In the genomic region with DNA sequence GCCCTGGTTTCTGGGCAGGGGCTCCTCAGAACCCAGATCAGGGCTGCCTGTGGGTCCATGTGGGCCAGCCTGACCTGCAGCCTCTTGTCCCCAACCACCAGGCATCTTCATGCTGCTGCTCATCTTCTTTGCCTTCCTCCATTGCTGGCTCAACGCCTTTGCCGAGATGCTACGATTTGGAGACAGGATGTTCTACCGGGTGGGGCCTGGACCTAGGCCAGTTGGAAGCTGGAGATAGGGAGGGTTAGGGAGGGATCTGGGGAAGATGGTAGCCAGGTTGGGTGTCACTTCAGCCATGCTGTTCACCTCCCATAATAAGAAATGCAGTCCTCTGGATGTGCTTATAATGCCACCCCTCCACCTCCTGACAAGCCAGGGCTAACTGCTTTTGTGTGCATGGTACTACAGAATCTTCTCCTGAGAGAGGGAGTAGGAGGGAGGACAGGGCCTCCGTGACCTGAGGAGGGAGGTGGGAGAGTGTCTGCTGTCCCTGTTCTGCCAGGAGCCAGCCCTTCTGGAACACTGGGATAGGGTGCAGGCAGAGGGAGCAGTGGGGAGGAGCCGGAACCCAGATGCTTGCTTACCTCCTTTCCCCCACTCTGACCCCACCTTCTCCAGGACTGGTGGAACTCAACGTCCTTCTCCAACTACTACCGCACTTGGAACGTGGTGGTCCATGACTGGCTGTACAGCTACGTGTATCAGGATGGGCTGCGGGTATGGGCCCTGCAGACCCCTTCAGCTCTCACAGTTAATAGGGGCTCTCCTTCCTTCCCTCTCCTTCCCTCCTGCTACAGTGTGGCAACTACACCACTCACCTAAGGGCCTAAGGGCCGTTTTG, we compare ENCODE assay signal across 16 cellular contexts. TPM values are rescaled to one million over a fixed set of nuclear protein-coding genes. Genes with fewer than 3 reads are reported as not detected.
A peak's percentile ranks its signal among the peaks of the same experiment; 100 is the strongest.
DNase-seq lines count a peak whose midpoint lies in the region; FAIRE-seq and TF ChIP-seq lines count a peak whose summit lies in the region.
"Had no signal": no experiment of that assay in that cellular context is flagged by ENCODE, and none has a peak within 500 bp of the region (broad histone marks: within the 10 kb centered on the region; RNA-seq: fewer than 3 reads in every experiment).

No MANE protein-coding gene starts in this region.

- H3K4me3 ChIP-seq in astrocyte (ENCODE audit: insufficient read depth, low read depth, low read length): no peak overlapping the region
- H3K4me3 ChIP-seq in neuronal stem cell (ENCODE audit: low read length in 2 of 2): no peak overlapping the region

- peak overlapping the region; percentile 37 for H3K27ac Mint-ChIP-seq in astrocyte (ENCODE audit: unreplicated experiment)
- H3K27ac Mint-ChIP-seq: CD4-positive, alpha-beta memory T cell had no signal

- peaks cover 13% of the 10 kb centered on the region for H3K4me1 ChIP-seq in astrocyte (ENCODE audit: insufficient read depth, low read length)
- peaks cover 0 to 3% of the 10 kb centered on the region in 2 donors for H3K4me1 ChIP-seq in neuronal stem cell (ENCODE audit: control insufficient read depth in 2 of 2, insufficient read depth in 1 of 2, low read depth in 1 of 2, low read length in 2 of 2)
- H3K4me1 ChIP-seq: BE2C had no signal

- FAIRE-seq in astrocyte (lab: Jason Lieb, UNC): no peak
- FAIRE-seq: D721Med, G401.6, RCC 7860 had no signal

- H3K4me2 ChIP-seq in astrocyte (ENCODE audit: low read length): no peak overlapping the region
- no peak overlapping the region for H3K4me2 ChIP-seq in neuronal stem cell (ENCODE audit: insufficient read depth, low read length, poor library complexity, severe bottlenecking)

- no peaks in the 10 kb centered on the region for H3K79me2 ChIP-seq in astrocyte (ENCODE audit: insufficient read depth, low read length)

- H3K36me3 Mint-ChIP-seq in astrocyte (ENCODE audit: low read depth, unreplicated experiment): peaks cover 2% of the 10 kb centered on the region
- H3K36me3 Mint-ChIP-seq: CD4-positive, alpha-beta memory T cell had no signal

- H3K18ac ChIP-seq in neuronal stem cell (ENCODE audit: low read length): no peak overlapping the region

- DNase-seq in GM10266 (ENCODE audit: extremely low spot score) (peak; percentile 28), astrocyte (ENCODE audit: low read depth) (no peak), neuronal stem cell (ENCODE audit: low spot score) (no peak), NCI-H510A (lab: John Stamatoyannopoulos, UW) (no peak), cerebellum (ENCODE audit: low spot score) (no peak)
- DNase-seq in activated effector memory CD4-positive, alpha-beta T cell treated with anti-CD3 and anti-CD28 coated beads, Interleukin-2, amount 50 U/mL, for 16 hours: no peak
- DNase-seq: BE2C, DMS79 treated with DMSO at 0.1 percent for 48 hours, Kasumi-1, NCI-H187 treated with DMSO at 0.1 percent for 48 hours, SHP77 treated with DMSO at 0.1 percent for 48 hours had no signal

- peak overlapping the region; percentile 44 for H3K23ac ChIP-seq in neuronal stem cell (ENCODE audit: low read depth, low read length, poor library complexity)

- peaks cover 18% of the 10 kb centered on the region for H3K27me3 Mint-ChIP-seq in astrocyte (ENCODE audit: low read depth, unreplicated experiment)

- H3K14ac ChIP-seq in neuronal stem cell (ENCODE audit: low read length): no peak overlapping the region

- no peak overlapping the region for H3K27ac ChIP-seq in astrocyte (ENCODE audit: low read depth, low read length)
- H3K27ac ChIP-seq in neuronal stem cell (replicated peaks; ENCODE audit: low read length): no peak overlapping the region

- peaks cover 6% of the 10 kb centered on the region for H3K9me3 Mint-ChIP-seq in astrocyte (ENCODE audit: unreplicated experiment)
- H3K9me3 Mint-ChIP-seq: CD4-positive, alpha-beta memory T cell had no signal

- H3K27me3 ChIP-seq in astrocyte (ENCODE audit: insufficient read depth, low read length) (no peaks in the 10 kb centered on the region), neuronal stem cell (ENCODE audit: control insufficient read depth in 3 of 3, insufficient read depth in 3 of 3, low read depth in 1 of 3, low read length in 3 of 3) (peaks cover 0 to 11% (median 0%) of the 10 kb centered on the region in 3 experiments)
- H3K27me3 ChIP-seq: BE2C had no signal

- WGBS in neuronal stem cell (ENCODE audit: extremely low coverage in 2 of 2, insufficient read length in 2 of 2, insufficient replicate concordance in 1 of 2), 2 donors: no CpG with 5 or more reads among the region's 12 CpGs

- no peak overlapping the region for H2BK5ac ChIP-seq in neuronal stem cell (ENCODE audit: low read length)

- H4K20me1 ChIP-seq in astrocyte (ENCODE audit: insufficient read depth, low read length): no peaks in the 10 kb centered on the region

- H3K9me3 ChIP-seq in astrocyte (ENCODE audit: insufficient read depth, low read depth, low read length): no peaks in the 10 kb centered on the region
- peaks cover 0 to 6% of the 10 kb centered on the region in 2 donors for H3K9me3 ChIP-seq in neuronal stem cell (replicated peaks in 1 of 2; ENCODE audit: control insufficient read depth in 2 of 2, insufficient read depth in 1 of 2, low read depth in 1 of 2, low read length in 2 of 2)
- H3K9me3 ChIP-seq: BE2C had no signal

- H3K36me3 ChIP-seq in astrocyte (ENCODE audit: insufficient read depth, low read length) (no peaks in the 10 kb centered on the region), neuronal stem cell (replicated peaks in 1 of 2; ENCODE audit: control insufficient read depth in 2 of 2, insufficient read depth in 2 of 2, low read length in 2 of 2) (no peaks in the 10 kb centered on the region)
- H3K36me3 ChIP-seq: BE2C had no signal

- H3K4me3 Mint-ChIP-seq in astrocyte (ENCODE audit: unreplicated experiment): no peak overlapping the region
- H3K4me3 Mint-ChIP-seq: CD4-positive, alpha-beta memory T cell had no signal

- H4K91ac ChIP-seq in neuronal stem cell (ENCODE audit: low read depth, low read length, poor library complexity): no peak overlapping the region

- no peak overlapping the region for H2BK15ac ChIP-seq in neuronal stem cell (ENCODE audit: low read length)

- no peak overlapping the region for H3K9ac ChIP-seq in astrocyte (ENCODE audit: low read length)
- H3K9ac ChIP-seq in neuronal stem cell (ENCODE audit: low read depth, low read length, poor library complexity): peak overlapping the region; percentile 60

- no peak overlapping the region for H2BK12ac ChIP-seq in neuronal stem cell (ENCODE audit: low read length)

- no peaks in the 10 kb centered on the region for H3K79me1 ChIP-seq in neuronal stem cell (ENCODE audit: low read depth, low read length)

- H3K4ac ChIP-seq in neuronal stem cell (ENCODE audit: low read length): no peak overlapping the region

- TF ChIP-seq CTCF in GM10266 (IDR thresholded peaks at IDR 0.05; ENCODE audit: control insufficient read depth, insufficient read depth, low read depth, missing control alignments) (no peak), astrocyte (IDR thresholded peaks at IDR 0.05; ENCODE audit: insufficient read depth, low read depth, low read length) (no peak)

- H2AK5ac ChIP-seq in neuronal stem cell (ENCODE audit: low read depth, low read length): no peak overlapping the region

- H4K8ac ChIP-seq in neuronal stem cell (ENCODE audit: low read depth, low read length): no peak overlapping the region

- H2AFZ ChIP-seq in astrocyte (ENCODE audit: low read depth, low read length) (no peak overlapping the region), neuronal stem cell (ENCODE audit: low read length) (no peak overlapping the region)

- no peak overlapping the region for H2BK120ac ChIP-seq in neuronal stem cell (ENCODE audit: low read depth, low read length)

- H3K4me1 Mint-ChIP-seq in astrocyte (ENCODE audit: low read depth, unreplicated experiment): peaks cover 7% of the 10 kb centered on the region
- H3K4me1 Mint-ChIP-seq: CD4-positive, alpha-beta memory T cell had no signal

RNA-seq across cellular contexts. Expression of a gene that starts 17.6 kb away (rescaled TPM):
- total RNA-seq in astrocyte (not detected in 2 replicates), cerebellum (0.27 TPM)
- polyA plus RNA-seq in neuronal stem cell (2013, experiment 1 of 2): not detected
- polyA plus RNA-seq in neuronal stem cell (2013, experiment 2 of 2): not detected
- total RNA-seq: NCI-H460 had no signal

RNA-seq across cellular contexts. Expression of a gene that starts 23.4 kb away (rescaled TPM):
- total RNA-seq in astrocyte (20.8 and 26.3 TPM in 2 replicates), cerebellum (5.5 TPM)
- 0.43 TPM for polyA plus RNA-seq in neuronal stem cell (2013, experiment 1 of 2)
- polyA plus RNA-seq in neuronal stem cell (2013, experiment 2 of 2): 0.53 TPM

RNA-seq across cellular contexts. Expression of a gene that starts 41.7 kb away (rescaled TPM):
- total RNA-seq in astrocyte: 21.8 and 22.8 TPM in 2 replicates
- 3.1 TPM for polyA plus RNA-seq in neuronal stem cell (2013, experiment 1 of 2)
- 3.1 TPM for polyA plus RNA-seq in neuronal stem cell (2013, experiment 2 of 2)
- 16.0 TPM for total RNA-seq in cerebellum

RNA-seq across cellular contexts. Expression of a gene that starts 59.6 kb away (rescaled TPM):
- total RNA-seq in astrocyte: 31.0 and 32.7 TPM in 2 replicates
- polyA plus RNA-seq in neuronal stem cell (2013, experiment 1 of 2): 19.7 TPM
- 19.5 TPM for polyA plus RNA-seq in neuronal stem cell (2013, experiment 2 of 2)
- 24.6 TPM for total RNA-seq in cerebellum

RNA-seq across cellular contexts. Expression of a gene that starts 59.8 kb away (rescaled TPM):
- total RNA-seq in astrocyte (16.7 and 19.4 TPM in 2 replicates), cerebellum (27.9 TPM)
- polyA plus RNA-seq in neuronal stem cell (2013, experiment 1 of 2): 14.3 TPM
- 14.1 TPM for polyA plus RNA-seq in neuronal stem cell (2013, experiment 2 of 2)
